In genomic region chr5:10354048-10354872, GRCh38 we compare ENCODE assay signal across 8 cellular contexts. TPM values are rescaled to one million over a fixed set of nuclear protein-coding genes. Genes with fewer than 3 reads are reported as not detected.
A peak's percentile ranks its signal among the peaks of the same experiment; 100 is the strongest.
DNase-seq lines count a peak whose midpoint lies in the region; ATAC-seq and TF ChIP-seq lines count a peak whose summit lies in the region.

No MANE protein-coding gene starts in this region.

- DNase-seq in DMS 273 treated with DMSO at 0.1 percent for 48 hours (lab: John Stamatoyannopoulos, UW) (peak; percentile 28), T follicular helper cell (ENCODE audit: low read depth) (peak; percentile 14), islet precursor cell (peak; percentile 87)
- peak; percentile 53 to 64 for DNase-seq in stimulated activated CD4-positive, alpha-beta T cell treated with anti-CD3 and anti-CD28 coated beads, Interleukin-2, amount 100 ng/mL, for 24 hours

- peak overlapping the region; percentile 95 to 100 (median 99) for H3K4me3 Mint-ChIP-seq in brain

- H3K36me3 Mint-ChIP-seq in brain = peaks cover 19% of the 10 kb centered on the region

- ATAC-seq in GM21526 (IDR thresholded peaks at IDR 0.05; ENCODE audit: low FRiP score, unreplicated experiment) (peak; percentile 25), HG03457 (IDR thresholded peaks at IDR 0.05; ENCODE audit: unreplicated experiment) (no peak)

- peak overlapping the region; percentile 99 to 100 (median 99) for H3K27ac Mint-ChIP-seq in brain

- peaks cover 11% of the 10 kb centered on the region for H3K27me3 Mint-ChIP-seq in brain

- H3K4me1 Mint-ChIP-seq in brain = peaks cover 71% of the 10 kb centered on the region

- H3K9me3 Mint-ChIP-seq in brain = peaks cover 0 to 3% (median 0%) of the 10 kb centered on the region in 5 experiments

- no peak for TF ChIP-seq CTCF in brain (conservative IDR thresholded peaks at IDR 0.05)

- no peak for TF ChIP-seq EP300 in Ishikawa (IDR thresholded peaks at IDR 0.05; ENCODE audit: borderline replicate concordance)

- no peak for TF ChIP-seq RAD21 in Ishikawa (IDR thresholded peaks at IDR 0.05; ENCODE audit: low read depth)

TF ChIP-seq in Ishikawa, 13 proteins besides CTCF, POLR2A, EP300 and RAD21:
- TF ChIP-seq TCF12 (IDR thresholded peaks at IDR 0.05; ENCODE audit: low read depth) (no peak), CEBPB (IDR thresholded peaks at IDR 0.05) (no peak), EGR1 (IDR thresholded peaks at IDR 0.05) (0 out of 2 replicates have a peak, but pooled peaks have one; percentile 44), ZBTB7A (IDR thresholded peaks at IDR 0.05; ENCODE audit: low read depth) (peak; percentile 63; the same call in 1 of the 2 replicates)

RNA-seq across cellular contexts. Expression of gene MARCHF6, which starts 0.8 kb away (rescaled TPM):
- polyA plus RNA-seq in brain (ENCODE audit: insufficient read depth, low read depth, low replicate concordance) = 160 TPM

RNA-seq across cellular contexts. Expression of gene CMBL, which starts 46.6 kb away (rescaled TPM):
- polyA plus RNA-seq in brain (ENCODE audit: insufficient read depth, low read depth, low replicate concordance) = 86.0 TPM

Comparison
In these comparisons a context has a peak if more than half of its experiments do, and no peak if none do; other contexts are left out.
1. DNase-seq: peak in every context shown above with its lines; median percentile 87 in islet precursor cell; 58 in stimulated activated CD4-positive, alpha-beta T cell treated with anti-CD3 and anti-CD28 coated beads, Interleukin-2, amount 100 ng/mL, for 24 hours; 28 in DMS 273 treated with DMSO at 0.1 percent for 48 hours; 14 in T follicular helper cell.